In genomic region chr4:62161446-62161845, GRCh38 we compare ENCODE assay signal across 17 cellular contexts.
DNase-seq lines count a peak whose midpoint lies in the region; ATAC-seq and TF ChIP-seq lines count a peak whose summit lies in the region.
"Had no signal": no experiment of that assay in that cellular context is flagged by ENCODE, and none has a peak within 500 bp of the region (broad histone marks: within the 10 kb centered on the region; RNA-seq: fewer than 3 reads in every experiment).

No MANE protein-coding gene starts in this region.

- H3K27ac ChIP-seq in GM23338 (ENCODE audit: low read depth) = no peak overlapping the region
- H3K27ac ChIP-seq: A549 had no signal

- TF ChIP-seq CTCF in GM23338 (conservative IDR thresholded peaks at IDR 0.05; ENCODE audit: low read depth in 2 of 2) = no peak

- H4K20me1 ChIP-seq in GM23338 (replicated peaks; ENCODE audit: insufficient read depth) = no peaks in the 10 kb centered on the region

- peak; percentile 1 for DNase-seq in NCI-H69 (lab: John Stamatoyannopoulos, UW)
- DNase-seq in SK-N-DZ (ENCODE audit: low spot score) = peak; percentile 4
- no peak for DNase-seq in GM23338 (ENCODE audit: low spot score)
- DNase-seq in globus pallidus (ENCODE audit: low spot score) = no peak
- no peak for DNase-seq in AG08395 (ENCODE audit: low spot score)
- DNase-seq: 8988T; ACHN; C1 segment of cervical spinal cord; Calu3; CD4-positive, alpha-beta memory T cell; COR-L47; DMS153; DND-41; H7; HCEC 1CT had no signal

- peaks cover 10% of the 10 kb centered on the region for H3K9me3 Mint-ChIP-seq in GM23338

- no peaks in the 10 kb centered on the region for H3K27me3 Mint-ChIP-seq in GM23338 (ENCODE audit: insufficient read depth, low read depth, poor library complexity)
- H3K27me3 Mint-ChIP-seq: CD4-positive, alpha-beta memory T cell had no signal

- H3K4me3 ChIP-seq in GM23338 = no peak overlapping the region
- H3K4me3 ChIP-seq: A549 had no signal

- no peaks in the 10 kb centered on the region for H3F3A ChIP-seq in GM23338 (replicated peaks; ENCODE audit: low read depth)

- no peak overlapping the region for H3K4me2 ChIP-seq in GM23338
- H3K4me2 ChIP-seq: A549 had no signal

- no peaks in the 10 kb centered on the region for H3K27me3 ChIP-seq in GM23338 (ENCODE audit: insufficient read depth)

- no peaks in the 10 kb centered on the region for H3K36me3 ChIP-seq in GM23338 (ENCODE audit: insufficient read depth)

- H3K27ac Mint-ChIP-seq in GM23338 = no peak overlapping the region
- H3K27ac Mint-ChIP-seq: CD4-positive, alpha-beta memory T cell had no signal

- no peak overlapping the region for H3K4me3 Mint-ChIP-seq in GM23338
- H3K4me3 Mint-ChIP-seq: CD4-positive, alpha-beta memory T cell had no signal

- no peaks in the 10 kb centered on the region for H3K79me2 ChIP-seq in GM23338 (replicated peaks; ENCODE audit: insufficient read depth)

- H3K36me3 Mint-ChIP-seq in GM23338 (ENCODE audit: low read depth) = peaks cover 17% of the 10 kb centered on the region; the same call in 2 of the 3 replicates
- H3K36me3 Mint-ChIP-seq: CD4-positive, alpha-beta memory T cell had no signal

- H2AFZ ChIP-seq in GM23338 = no peak overlapping the region

- H3K4me1 ChIP-seq in GM23338 (ENCODE audit: insufficient read depth) = peaks cover 9% of the 10 kb centered on the region; the same call in 1 of the 2 replicates
- H3K4me1 ChIP-seq: A549 had no signal

- peaks cover 15% of the 10 kb centered on the region for H3K9me2 ChIP-seq in GM23338 (ENCODE audit: insufficient read depth)

- ATAC-seq in esophagus mucosa (peak; percentile 36), GM23338 (no peak)
- ATAC-seq: A549 had no signal

- peaks cover 10% of the 10 kb centered on the region for H3K4me1 Mint-ChIP-seq in GM23338
- H3K4me1 Mint-ChIP-seq: CD4-positive, alpha-beta memory T cell had no signal

TF ChIP-seq in GM23338, 12 proteins besides CTCF, POLR2A, EP300 and RAD21:
- TF ChIP-seq POLR2AphosphoS5 (IDR thresholded peaks at IDR 0.05; ENCODE audit: low read depth) = no peak
- TF ChIP-seq ZNF114 (CRISPR knock-in tag; IDR thresholded peaks at IDR 0.05) = no peak
- TF ChIP-seq EZH2 (IDR thresholded peaks at IDR 0.05; ENCODE audit: low read depth, unreplicated experiment) = no peak
- no peak for TF ChIP-seq ZNF331 (CRISPR knock-in tag; IDR thresholded peaks at IDR 0.05; ENCODE audit: low read depth)
- no peak for TF ChIP-seq ZNF462 (CRISPR knock-in tag; IDR thresholded peaks at IDR 0.05)
- TF ChIP-seq NANOG (IDR thresholded peaks at IDR 0.05; ENCODE audit: borderline replicate concordance) = no peak
- TF ChIP-seq CREB1 (CRISPR knock-in tag; IDR thresholded peaks at IDR 0.05; ENCODE audit: low read depth) = no peak
- TF ChIP-seq EZH2phosphoT487 (IDR thresholded peaks at IDR 0.05; ENCODE audit: unreplicated experiment) = no peak
- no peak for TF ChIP-seq JUNB (IDR thresholded peaks at IDR 0.05; ENCODE audit: unreplicated experiment)
- no peak for TF ChIP-seq ETS1 (IDR thresholded peaks at IDR 0.05)
- TF ChIP-seq STAT1 (IDR thresholded peaks at IDR 0.05; ENCODE audit: unreplicated experiment) = no peak
- TF ChIP-seq REST (IDR thresholded peaks at IDR 0.05; ENCODE audit: unreplicated experiment) = no peak

Comparison
In these comparisons a context has a peak if more than half of its experiments do, and no peak if none do; other contexts are left out.
1. DNase-seq: peak in NCI-H69 (single experiment) and SK-N-DZ (single experiment); none in GM23338 (single experiment), globus pallidus (single experiment) and AG08395 (single experiment).